ENCODE assay signal across 33 cellular contexts in genomic region chr13:29987340-29987739, GRCh38.
A peak's percentile ranks its signal among the peaks of the same experiment; 100 is the strongest.
DNase-seq lines count a peak whose midpoint lies in the region; ATAC-seq and TF ChIP-seq lines count a peak whose summit lies in the region.
"Had no signal": no experiment of that assay in that cellular context is flagged by ENCODE, and none has a peak within 500 bp of the region (broad histone marks: within the 10 kb centered on the region; RNA-seq: fewer than 3 reads in every experiment).

No MANE protein-coding gene starts in this region.

- H3K27ac Mint-ChIP-seq in central memory CD8-positive, alpha-beta T cell (ENCODE audit: low read depth): peak overlapping the region; percentile 7
- H3K27ac Mint-ChIP-seq in endothelial cell (ENCODE audit: unreplicated experiment) (no peak overlapping the region), glutamatergic neuron (ENCODE audit: unreplicated experiment) (no peak overlapping the region)
- no peak overlapping the region for H3K27ac Mint-ChIP-seq in T-helper 2 cell treated with Interferon-gamma antibody and Interleukin-4, amounts not matched to agents 5 μg/mL and 100 μg/mL, for 36 hours
- H3K27ac Mint-ChIP-seq: B cell; CD14-positive monocyte; CD4-positive, alpha-beta memory T cell; CD4-positive, alpha-beta T cell; CD4-positive, CD25-positive, alpha-beta regulatory T cell; CD8-positive, alpha-beta memory T cell; CD8-positive, alpha-beta T cell had no signal

- H3K4me1 Mint-ChIP-seq in central memory CD8-positive, alpha-beta T cell: no peaks in the 10 kb centered on the region
- H3K4me1 Mint-ChIP-seq in endothelial cell (ENCODE audit: unreplicated experiment) (no peaks in the 10 kb centered on the region), glutamatergic neuron (ENCODE audit: low read depth, unreplicated experiment) (no peaks in the 10 kb centered on the region)
- peaks cover 2% of the 10 kb centered on the region for H3K4me1 Mint-ChIP-seq in T-helper 2 cell treated with Interferon-gamma antibody and Interleukin-4, amounts not matched to agents 5 μg/mL and 100 μg/mL, for 36 hours (ENCODE audit: low read depth)
- H3K4me1 Mint-ChIP-seq: B cell; CD14-positive monocyte; CD8-positive, alpha-beta memory T cell had no signal

- CTCF ChIA-PET in HEK293 (lab: Yijun Ruan, JAX): no interaction called here

- no peaks in the 10 kb centered on the region for H3K36me3 ChIP-seq in HEK293 (ENCODE audit: control insufficient read depth in 2 of 2, insufficient read depth in 1 of 2, low read length in 2 of 2)
- H3K36me3 ChIP-seq: BE2C; BLaER1; BLaER1 treated with 17β-estradiol and CSF1 and Interleukin-3, amounts not matched to agents 10 nM and 100 nM had no signal

- no peak overlapping the region for H3K4me3 ChIP-seq in HEK293 (ENCODE audit: low read depth, low read length)
- H3K4me3 ChIP-seq: A549; BLaER1; BLaER1 treated with 17β-estradiol and CSF1 and Interleukin-3, amounts not matched to agents 10 nM and 100 nM had no signal

- H3K4me3 Mint-ChIP-seq in central memory CD8-positive, alpha-beta T cell: no peak overlapping the region
- H3K4me3 Mint-ChIP-seq in endothelial cell (ENCODE audit: unreplicated experiment): peak overlapping the region; percentile 1
- H3K4me3 Mint-ChIP-seq in T-helper 2 cell treated with Interferon-gamma antibody and Interleukin-4, amounts not matched to agents 5 μg/mL and 100 μg/mL, for 36 hours: no peak overlapping the region
- no peak overlapping the region for H3K4me3 Mint-ChIP-seq in glutamatergic neuron (ENCODE audit: unreplicated experiment)
- H3K4me3 Mint-ChIP-seq: B cell; CD14-positive monocyte; CD4-positive, alpha-beta memory T cell; CD4-positive, alpha-beta T cell; CD4-positive, CD25-positive, alpha-beta regulatory T cell; CD8-positive, alpha-beta memory T cell; CD8-positive, alpha-beta T cell had no signal

- no peak overlapping the region for H3K27ac ChIP-seq in HEK293 (ENCODE audit: extremely low read depth, low read depth, low read length)
- H3K27ac ChIP-seq: 22Rv1; A549; BLaER1; BLaER1 treated with 17β-estradiol and CSF1 and Interleukin-3, amounts not matched to agents 10 nM and 100 nM; C4-2B had no signal

- POLR2A ChIA-PET in HEK293 (lab: Yijun Ruan, JAX): no interaction called here

- DNase-seq in central memory CD8-positive, alpha-beta T cell (ENCODE audit: low spot score in 2 of 2): no peak
- no peak for DNase-seq in endothelial cell (ENCODE audit: low spot score)
- DNase-seq in T-helper 2 cell treated with Interferon-gamma antibody and Interleukin-4, amounts not matched to agents 5 μg/mL and 100 μg/mL, for 36 hours (ENCODE audit: low spot score): no peak
- DNase-seq in glutamatergic neuron: no peak
- DNase-seq: 8988T; ACHN; AML-193; BE2C; C1 segment of cervical spinal cord; Caco-2; Calu3; CD4-positive, alpha-beta memory T cell; CD4-positive, alpha-beta T cell; CD4-positive, CD25-positive, alpha-beta regulatory T cell; CD8-positive, alpha-beta memory T cell; CD8-positive, alpha-beta T cell; COR-L47; DMS 273 treated with DMSO at 0.1 percent for 48 hours; DMS153; DMS53; DMS79; DMS79 treated with DMSO at 0.1 percent for 48 hours; DND-41; EL had no signal

- H3K27me3 Mint-ChIP-seq in central memory CD8-positive, alpha-beta T cell: peaks cover 19% of the 10 kb centered on the region
- peaks cover 2% of the 10 kb centered on the region for H3K27me3 Mint-ChIP-seq in endothelial cell (ENCODE audit: unreplicated experiment)
- peaks cover 46% of the 10 kb centered on the region for H3K27me3 Mint-ChIP-seq in T-helper 2 cell treated with Interferon-gamma antibody and Interleukin-4, amounts not matched to agents 5 μg/mL and 100 μg/mL, for 36 hours (ENCODE audit: low read depth)
- H3K27me3 Mint-ChIP-seq in glutamatergic neuron (ENCODE audit: unreplicated experiment): no peaks in the 10 kb centered on the region
- H3K27me3 Mint-ChIP-seq: CD4-positive, alpha-beta T cell had no signal

- H3K9me3 ChIP-seq in HEK293 (ENCODE audit: control insufficient read depth, insufficient read depth, low read depth, low read length): no peaks in the 10 kb centered on the region
- H3K9me3 ChIP-seq: A549, BE2C, Caco-2 had no signal

- H3K36me3 Mint-ChIP-seq in central memory CD8-positive, alpha-beta T cell (ENCODE audit: insufficient read depth): no peaks in the 10 kb centered on the region
- H3K36me3 Mint-ChIP-seq in endothelial cell (ENCODE audit: low read depth, unreplicated experiment) (peaks cover 6% of the 10 kb centered on the region), glutamatergic neuron (ENCODE audit: unreplicated experiment) (peaks cover 15% of the 10 kb centered on the region)
- H3K36me3 Mint-ChIP-seq in T-helper 2 cell treated with Interferon-gamma antibody and Interleukin-4, amounts not matched to agents 5 μg/mL and 100 μg/mL, for 36 hours (ENCODE audit: low read depth): peaks cover 4% of the 10 kb centered on the region
- H3K36me3 Mint-ChIP-seq: CD14-positive monocyte had no signal

- TF ChIP-seq CTCF in HEK293 (tag by site-specific recombination; IDR thresholded peaks at IDR 0.05) (no peak), endothelial cell (IDR thresholded peaks at IDR 0.05; ENCODE audit: unreplicated experiment) (no peak), glutamatergic neuron (IDR thresholded peaks at IDR 0.05; ENCODE audit: partially characterized antibody, unreplicated experiment) (no peak)

- ATAC-seq in central memory CD8-positive, alpha-beta T cell (replicated peaks; ENCODE audit: extremely low read depth, poor library complexity, severe bottlenecking): no peak
- no peak for ATAC-seq in GM19351 (IDR thresholded peaks at IDR 0.05; ENCODE audit: unreplicated experiment)
- ATAC-seq: A549; CD8-positive, alpha-beta T cell had no signal

- no peaks in the 10 kb centered on the region for H3K4me1 ChIP-seq in HEK293 (ENCODE audit: control insufficient read depth, insufficient read depth, low read length)
- H3K4me1 ChIP-seq: A549, BE2C, Caco-2 had no signal

- H3K9me3 Mint-ChIP-seq in central memory CD8-positive, alpha-beta T cell: peaks cover 17% of the 10 kb centered on the region
- H3K9me3 Mint-ChIP-seq in endothelial cell (ENCODE audit: unreplicated experiment): no peaks in the 10 kb centered on the region
- peaks cover 22% of the 10 kb centered on the region for H3K9me3 Mint-ChIP-seq in T-helper 2 cell treated with Interferon-gamma antibody and Interleukin-4, amounts not matched to agents 5 μg/mL and 100 μg/mL, for 36 hours
- H3K9me3 Mint-ChIP-seq in glutamatergic neuron (ENCODE audit: unreplicated experiment): peaks cover 5% of the 10 kb centered on the region

TF ChIP-seq in HEK293, 187 proteins besides CTCF, POLR2A, EP300 and RAD21:
- TF ChIP-seq ZNF791 (tag by site-specific recombination; IDR thresholded peaks at IDR 0.05): peak; percentile 96
- TF ChIP-seq PATZ1 (tag by site-specific recombination; IDR thresholded peaks at IDR 0.05): no peak
- TF ChIP-seq KLF7 (tag by site-specific recombination; IDR thresholded peaks at IDR 0.05; ENCODE audit: borderline replicate concordance): no peak
- peak; percentile 77 for TF ChIP-seq SETDB1 (IDR thresholded peaks at IDR 0.05; ENCODE audit: insufficient read length, low read length)
- TF ChIP-seq GLI2 (tag by site-specific recombination; IDR thresholded peaks at IDR 0.05; ENCODE audit: borderline replicate concordance, low read depth): no peak
